11 cellular contexts compared by ENCODE assay signal in genomic region chr1:161540562-161540945, GRCh38. TPM values are rescaled to one million over a fixed set of nuclear protein-coding genes. Genes with fewer than 3 reads are reported as not detected.
DNase-seq lines count a peak whose midpoint lies in the region; ATAC-seq, FAIRE-seq and TF ChIP-seq lines count a peak whose summit lies in the region.
"Not testable (repeated sequence)": the region's sequence is repeated elsewhere in the genome, so short reads cannot be mapped to it uniquely, and the experiment has no call there.
"Had no signal": no experiment of that assay in that cellular context is flagged by ENCODE, and none has a peak within 500 bp of the region (broad histone marks: within the 10 kb centered on the region; RNA-seq: fewer than 3 reads in every experiment).

No MANE protein-coding gene starts in this region.

- not testable (repeated sequence) for DNase-seq in A549 (ENCODE audit: low read depth in 1 of 2, low spot score in 1 of 2); Panc1 (ENCODE audit: low read depth, low spot score); activated T-cell treated with anti-CD3 and anti-CD28 coated beads, Interleukin-2, amount 50 U/mL, for 4 hours; effector memory CD4-positive, alpha-beta T cell; keratinocyte (ENCODE audit: low read depth, low spot score); sigmoid colon

- not testable (repeated sequence) for H3K27me3 Mint-ChIP-seq in activated T-cell treated with anti-CD3 and anti-CD28 coated beads, Interleukin-2, amount 50 U/mL, for 4 hours (ENCODE audit: low read depth)

- not testable (repeated sequence) for H3K4me1 ChIP-seq in A549; Panc1 (ENCODE audit: control insufficient read depth, insufficient read depth, low read length); effector memory CD4-positive, alpha-beta T cell (ENCODE audit: control insufficient read depth, insufficient read depth, low read length, poor library complexity, severe bottlenecking); keratinocyte (ENCODE audit: control insufficient read depth, extremely low read depth, insufficient read depth, low read length); sigmoid colon

- in situ Hi-C loops in Panc1 (cut with HindIII; ENCODE audit: low pct_unique_long_range_greater_than_20kb, low sequenced_read_pairs), result loop anchor here (25.0 kb wide), 1 partner anchor 197 kb away; the partner anchor contains the start of gene DUSP12

- not testable (repeated sequence) for H4K20me1 ChIP-seq in keratinocyte (ENCODE audit: control insufficient read depth, extremely low read depth, insufficient read depth, low read length)

- not testable (repeated sequence) for H3K36me3 Mint-ChIP-seq in activated T-cell treated with anti-CD3 and anti-CD28 coated beads, Interleukin-2, amount 50 U/mL, for 4 hours (ENCODE audit: insufficient read depth)

- H3K27ac ChIP-seq in A549, result peak overlapping the region in 1 of 2 experiments; percentile 42; a peak in 1 of 6 replicates
- not testable (repeated sequence) for H3K27ac ChIP-seq in Panc1 (ENCODE audit: low read length); keratinocyte (ENCODE audit: control insufficient read depth, insufficient read depth, low read length)
- H3K27ac ChIP-seq in effector memory CD4-positive, alpha-beta T cell (ENCODE audit: insufficient read depth, low read length, poor library complexity, severe bottlenecking), result peak overlapping the region; percentile 59
- peak overlapping the region in 3 of 4 donors; percentile 17 to 55 (median 32) for H3K27ac ChIP-seq in sigmoid colon

- H3K79me2 ChIP-seq in keratinocyte (ENCODE audit: control insufficient read depth, insufficient read depth, low read length), result not testable (repeated sequence)

- not testable (repeated sequence) for H3K9ac ChIP-seq in keratinocyte (ENCODE audit: control insufficient read depth, extremely low read depth, insufficient read depth, low read length)

- not testable (repeated sequence) for H3K9me1 ChIP-seq in keratinocyte (ENCODE audit: control insufficient read depth, extremely low read depth, insufficient read depth, low read length)

- ATAC-seq in A549 (peak; percentile 24 to 49; a peak in 5 of 6 replicates), GM18873 (IDR thresholded peaks at IDR 0.05; ENCODE audit: low FRiP score, unreplicated experiment) (peak; percentile 24), HG03139 (IDR thresholded peaks at IDR 0.05; ENCODE audit: unreplicated experiment) (peak; percentile 24), Panc1 (peak; percentile 33)
- ATAC-seq in activated T-cell treated with anti-CD3 and anti-CD28 coated beads, Interleukin-2, amount 50 U/mL, for 4 hours, result peak in 1 of 2 donors; percentile 4

- TF ChIP-seq EP300 in A549 (IDR thresholded peaks at IDR 0.05); sigmoid colon (IDR thresholded peaks at IDR 0.05): not testable (repeated sequence)

- peak overlapping the region; percentile 60; the same call in 1 of the 3 replicates for H3K4me3 ChIP-seq in A549
- H3K4me3 ChIP-seq in Panc1 (ENCODE audit: low read depth in 2 of 2, low read length in 2 of 2), result peak overlapping the region in 1 of 2 experiments; percentile 86; a peak in 3 of 4 replicates
- not testable (repeated sequence) for H3K4me3 ChIP-seq in effector memory CD4-positive, alpha-beta T cell (ENCODE audit: insufficient read depth, low read depth, low read length, poor library complexity, severe bottlenecking); keratinocyte (ENCODE audit: control insufficient read depth in 2 of 3, extremely low read depth in 1 of 3, insufficient read depth in 2 of 3, low read depth in 1 of 3, low read length in 3 of 3)
- H3K4me3 ChIP-seq in sigmoid colon, result peak overlapping the region in 2 of 4 donors; percentile 44 to 47

- dilution Hi-C loops in keratinocyte (cut with MboI; ENCODE audit: extremely low pct_ligation_motif_present, low sequenced_read_pairs), result not testable (repeated sequence)

- not testable (repeated sequence) for FAIRE-seq in A549 (lab: Jason Lieb, UNC); keratinocyte (lab: Jason Lieb, UNC)

- not testable (repeated sequence) for BruUV-seq in Panc1 (replicated peaks; lab: Mats Ljungman, UMichigan)

- not testable (repeated sequence) for TF ChIP-seq RAD21 in A549 (conservative IDR thresholded peaks at IDR 0.05 in 1 of 2, IDR thresholded peaks at IDR 0.05 in 1 of 2)

- not testable (repeated sequence) for H3K9me3 Mint-ChIP-seq in activated T-cell treated with anti-CD3 and anti-CD28 coated beads, Interleukin-2, amount 50 U/mL, for 4 hours

- H3K27me3 ChIP-seq in Panc1 (ENCODE audit: control insufficient read depth, insufficient read depth, low read length); effector memory CD4-positive, alpha-beta T cell (replicated peaks; ENCODE audit: control insufficient read depth, insufficient read depth, low read length, poor library complexity, severe bottlenecking); keratinocyte (ENCODE audit: control insufficient read depth, extremely low read depth, insufficient read depth, low read length); sigmoid colon: not testable (repeated sequence)

- intact Hi-C loops in Panc1 (cut with micrococcal nuclease; ENCODE audit: unreplicated experiment); sigmoid colon (cut with DNase I): not testable (repeated sequence)

- not testable (repeated sequence) for H2AFZ ChIP-seq in keratinocyte (ENCODE audit: control insufficient read depth, low read length)

- TF ChIP-seq POLR2A in A549 (IDR thresholded peaks at IDR 0.05; ENCODE audit: low read length); sigmoid colon (IDR thresholded peaks at IDR 0.05): not testable (repeated sequence)

- H3K4me2 ChIP-seq in A549 (peak overlapping the region; percentile 67), keratinocyte (ENCODE audit: control insufficient read depth, extremely low read depth, insufficient read depth, low read depth, low read length) (peak overlapping the region; percentile 37)

- peaks cover 54% of the 10 kb centered on the region for H3K4me1 Mint-ChIP-seq in activated T-cell treated with anti-CD3 and anti-CD28 coated beads, Interleukin-2, amount 50 U/mL, for 4 hours (ENCODE audit: low read depth)

- CTCF ChIA-PET in A549 (lab: Yijun Ruan, JAX), result interaction anchor here (0.7 to 1.7 kb wide), 3 partner anchors 9 to 201 kb away, joined by 3 to 5 read pairs (median 3); no protein-coding TSS in a partner anchor
- CTCF ChIA-PET in Panc1 (lab: Charles Lee), result not testable (repeated sequence)

- H3K9me3 ChIP-seq in A549; Panc1 (ENCODE audit: control insufficient read depth, insufficient read depth, low read depth, low read length); effector memory CD4-positive, alpha-beta T cell (ENCODE audit: control insufficient read depth, low read length); keratinocyte (ENCODE audit: control insufficient read depth, low read depth, low read length); sigmoid colon: not testable (repeated sequence)

- H3K4me3 Mint-ChIP-seq in activated T-cell treated with anti-CD3 and anti-CD28 coated beads, Interleukin-2, amount 50 U/mL, for 4 hours, result peak overlapping the region; percentile 85

- H3K36me3 ChIP-seq in Panc1 (ENCODE audit: control insufficient read depth, insufficient read depth, low read length); effector memory CD4-positive, alpha-beta T cell (ENCODE audit: control insufficient read depth, insufficient read depth, low read length); keratinocyte (ENCODE audit: control insufficient read depth in 2 of 2, extremely low read depth in 1 of 2, insufficient read depth in 2 of 2, low read length in 2 of 2); sigmoid colon: not testable (repeated sequence)

- POLR2A ChIA-PET in A549 (lab: Yijun Ruan, JAX); Panc1 (lab: Charles Lee): not testable (repeated sequence)

- TF ChIP-seq CTCF in A549 (IDR thresholded peaks at IDR 0.05); keratinocyte (optimal IDR thresholded peaks at IDR 0.05 in 1 of 3, IDR thresholded peaks at IDR 0.05 in 1 of 3, conservative IDR thresholded peaks at IDR 0.05 in 1 of 3; ENCODE audit: extremely low read depth in 1 of 3, insufficient read depth in 2 of 3, low read length in 3 of 3); sigmoid colon (IDR thresholded peaks at IDR 0.05): not testable (repeated sequence)
- TF ChIP-seq CTCF in Panc1 (IDR thresholded peaks at IDR 0.05), result 0 out of 2 replicates have a peak, but pooled peaks have one; percentile 17

- WGBS in A549 (ENCODE audit: missing lambda C conversion rate), result 65% methylated on average over 10 of the region's 10 CpGs
- 41 to 55% methylated on average over 10 of the region's 10 CpGs for WGBS in sigmoid colon, 2 donors

RNA-seq across cellular contexts. Expression of gene FCGR3A, which starts 9.1 kb away (rescaled TPM):
- not detected in 2 replicates for polyA plus RNA-seq in A549 (2011; rRNA removed)
- polyA plus RNA-seq in A549 (2012; cell fraction: cytosol; rRNA removed), result not detected in 2 replicates
- not detected in 2 replicates for polyA plus RNA-seq in A549 (2012; cell fraction: nucleus; rRNA removed)
- polyA plus RNA-seq in A549 (2017; fragmentation: RNase III; extraction: RNeasy Plus Mini Kit Qiagen cat#74134 plus additional on column Dnase treatment), result not detected in 3 replicates
- polyA minus RNA-seq in A549 (2011; rRNA and poly(A)+ RNA removed), result not detected in 2 replicates
- total RNA-seq in Panc1 (2021; ENCODE audit: unreplicated experiment), result 0.13 TPM
- not detected for polyA plus RNA-seq in Panc1 (2012; ENCODE audit: insufficient read length)
- under 1 TPM; 0.40 to 0.87 (median 0.61) TPM for total RNA-seq in activated T-cell treated with anti-CD3 and anti-CD28 coated beads, Interleukin-2, amount 50 U/mL, for 4 hours
- not detected in 3 replicates for polyA plus RNA-seq in keratinocyte
- not detected for polyA plus RNA-seq in keratinocyte (2011; ENCODE audit: low read depth)
- polyA plus RNA-seq in keratinocyte (2011; cell fraction: cytosol; rRNA removed), result not detected in 2 replicates
- not detected in 2 replicates for polyA plus RNA-seq in keratinocyte (2011; cell fraction: nucleus; rRNA removed)
- not detected in 2 replicates for polyA plus RNA-seq in keratinocyte (2012; ENCODE audit: low replicate concordance)
- polyA minus RNA-seq in keratinocyte, result not detected in 3 replicates
- polyA minus RNA-seq in keratinocyte (2011; cell fraction: cytosol; rRNA and poly(A)+ RNA removed), result not detected
- polyA minus RNA-seq in keratinocyte (2011; cell fraction: nucleus; rRNA and poly(A)+ RNA removed), result not detected in 2 replicates
- 10 to 100 TPM in 3 of 4 donors, 1 to 10 TPM in 1; 7.8 to 19.3 (median 14.6) TPM for total RNA-seq in sigmoid colon
- 10 to 100 TPM in 2 of 3 donors, 1 to 10 TPM in 1; 9.6 to 30.5 (median 13.0) TPM for polyA plus RNA-seq in sigmoid colon
- total RNA-seq: G401, HT1080, OCI-LY7 had no signal

RNA-seq across cellular contexts. Expression of gene HSPA6, which starts 16.2 kb away (rescaled TPM):
- polyA plus RNA-seq in A549 (2011; rRNA removed), result 0.22 and 0.58 TPM in 2 replicates
- polyA plus RNA-seq in A549 (2012; cell fraction: cytosol; rRNA removed), result 0.71 and 0.73 TPM in 2 replicates
- 0.73 and 1.1 TPM in 2 replicates for polyA plus RNA-seq in A549 (2012; cell fraction: nucleus; rRNA removed)
- 0.26 to 0.50 TPM (median 0.50 TPM) in 3 replicates for polyA plus RNA-seq in A549 (2017; fragmentation: RNase III; extraction: RNeasy Plus Mini Kit Qiagen cat#74134 plus additional on column Dnase treatment)
- 0.49 and 0.62 TPM in 2 replicates for polyA minus RNA-seq in A549 (2011; rRNA and poly(A)+ RNA removed)
- 0.44 TPM for total RNA-seq in Panc1 (2021; ENCODE audit: unreplicated experiment)
- polyA plus RNA-seq in Panc1 (2012; ENCODE audit: insufficient read length), result 0.42 TPM
- total RNA-seq in activated T-cell treated with anti-CD3 and anti-CD28 coated beads, Interleukin-2, amount 50 U/mL, for 4 hours, result 1 to 10 TPM in 2 of 3 donors, under 1 TPM in 1; 0.82 to 3.8 (median 1.9) TPM
- 0.26 to 0.31 TPM (median 0.27 TPM) in 3 replicates for polyA plus RNA-seq in keratinocyte
- polyA plus RNA-seq in keratinocyte (2011; ENCODE audit: low read depth), result 5.5 TPM
- 0.09 and 0.10 TPM in 2 replicates for polyA plus RNA-seq in keratinocyte (2011; cell fraction: cytosol; rRNA removed)
- 0.33 and 0.51 TPM in 2 replicates for polyA plus RNA-seq in keratinocyte (2011; cell fraction: nucleus; rRNA removed)
- 0.60 and 8.0 TPM in 2 replicates for polyA plus RNA-seq in keratinocyte (2012; ENCODE audit: low replicate concordance)
- polyA minus RNA-seq in keratinocyte, result 0.58 to 0.66 TPM in 2 of 3 replicates, not detected in the other
- 0.77 TPM for polyA minus RNA-seq in keratinocyte (2011; cell fraction: cytosol; rRNA and poly(A)+ RNA removed)
- 0.62 and 0.74 TPM in 2 replicates for polyA minus RNA-seq in keratinocyte (2011; cell fraction: nucleus; rRNA and poly(A)+ RNA removed)
- total RNA-seq in sigmoid colon, result 1 to 10 TPM in 3 of 4 donors, not detected in 1; 2.0 to 2.9 (median 2.5) TPM
- 1 to 10 TPM in 2 of 3 donors, under 1 TPM in 1; 0.60 to 2.3 (median 1.6) TPM for polyA plus RNA-seq in sigmoid colon

RNA-seq across cellular contexts. Expression of gene FCGR2A, which starts 35.3 kb away (rescaled TPM):
- 0.12 and 0.13 TPM in 2 replicates for polyA plus RNA-seq in A549 (2011; rRNA removed)
- polyA plus RNA-seq in A549 (2012; cell fraction: cytosol; rRNA removed), result not detected in 2 replicates
- not detected in 2 replicates for polyA plus RNA-seq in A549 (2012; cell fraction: nucleus; rRNA removed)
- polyA plus RNA-seq in A549 (2017; fragmentation: RNase III; extraction: RNeasy Plus Mini Kit Qiagen cat#74134 plus additional on column Dnase treatment), result not detected in 3 replicates
- polyA minus RNA-seq in A549 (2011; rRNA and poly(A)+ RNA removed), result not detected in 2 replicates
- total RNA-seq in Panc1 (2021; ENCODE audit: unreplicated experiment), result 0.28 TPM
- not detected for polyA plus RNA-seq in Panc1 (2012; ENCODE audit: insufficient read length)
- under 1 TPM; 0.29 to 0.86 (median 0.38) TPM for total RNA-seq in activated T-cell treated with anti-CD3 and anti-CD28 coated beads, Interleukin-2, amount 50 U/mL, for 4 hours
- polyA plus RNA-seq in keratinocyte, result 0.08 TPM in 1 of 3 replicates, not detected in the others
- not detected for polyA plus RNA-seq in keratinocyte (2011; ENCODE audit: low read depth)
- polyA plus RNA-seq in keratinocyte (2011; cell fraction: cytosol; rRNA removed), result 0.02 TPM in 1 of 2 replicates, not detected in the other
- polyA plus RNA-seq in keratinocyte (2011; cell fraction: nucleus; rRNA removed), result 0.08 TPM in 1 of 2 replicates, not detected in the other
- not detected in 2 replicates for polyA plus RNA-seq in keratinocyte (2012; ENCODE audit: low replicate concordance)
- not detected in 3 replicates for polyA minus RNA-seq in keratinocyte
- not detected for polyA minus RNA-seq in keratinocyte (2011; cell fraction: cytosol; rRNA and poly(A)+ RNA removed)
- not detected in 2 replicates for polyA minus RNA-seq in keratinocyte (2011; cell fraction: nucleus; rRNA and poly(A)+ RNA removed)
- total RNA-seq in sigmoid colon, result 10 to 100 TPM; 14.1 to 52.5 (median 34.8) TPM
- 10 to 100 TPM; 14.4 to 68.7 (median 19.8) TPM for polyA plus RNA-seq in sigmoid colon

Comparison
In these comparisons a context has a peak if more than half of its experiments do, and no peak if none do; other contexts are left out.
1. RNA of gene FCGR2A, which starts 35.3 kb away (total RNA-seq): 14.1 to 52.5 TPM in sigmoid colon; 0.29 to 0.86 TPM in activated T-cell treated with anti-CD3 and anti-CD28 coated beads, Interleukin-2, amount 50 U/mL, for 4 hours and 0.28 TPM in Panc1 (single experiment); every median in the first group is over 4 times any median in the second.